Comparison of ENCODE assay signal across 9 cellular contexts in the genomic region with DNA sequence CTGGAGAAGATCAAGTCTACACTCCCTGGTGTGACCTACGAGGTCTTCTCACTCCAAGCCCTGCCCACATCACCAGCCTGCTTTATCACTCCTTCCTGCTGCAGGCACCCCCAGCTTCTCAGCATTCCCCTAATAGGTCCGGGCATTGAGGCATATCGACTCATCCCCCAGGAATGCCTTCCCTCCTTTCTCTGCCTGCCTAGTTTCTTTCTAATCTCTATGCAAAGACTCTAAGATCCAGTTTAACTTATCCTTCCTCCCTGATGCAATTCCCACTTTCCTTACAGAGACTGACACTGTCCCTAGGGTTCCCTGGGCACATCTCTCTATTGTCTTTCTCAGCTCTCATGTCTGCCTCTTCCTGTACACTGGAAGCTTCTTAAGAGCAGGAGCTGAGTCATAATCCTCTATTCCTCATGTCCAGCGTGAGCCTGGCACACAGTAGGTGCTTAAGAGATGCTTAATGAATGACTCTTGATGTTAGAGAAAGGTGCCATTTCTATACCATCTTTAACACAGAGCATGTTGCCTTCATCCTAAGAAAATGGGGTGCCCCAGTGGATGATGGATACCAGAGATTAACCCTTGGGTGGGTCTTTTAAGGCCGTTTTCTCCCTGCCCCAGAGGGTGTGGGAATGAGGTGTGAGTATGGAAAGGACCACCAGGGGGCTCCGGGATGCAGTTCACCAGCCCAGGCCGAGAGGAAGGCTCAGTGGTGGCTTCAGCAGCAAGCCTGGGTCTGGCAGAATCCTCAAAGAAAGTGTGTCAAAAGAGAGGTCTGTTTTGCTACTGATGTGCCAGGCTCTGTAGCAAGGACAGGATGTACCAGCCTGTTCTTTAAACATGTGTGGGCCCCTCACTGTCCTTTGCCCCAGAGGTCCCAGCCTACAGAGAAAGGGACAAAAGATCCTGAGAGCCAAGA. TPM values are rescaled to one million over a fixed set of nuclear protein-coding genes. Genes with fewer than 3 reads are reported as not detected.
DNase-seq lines count a peak whose midpoint lies in the region; ATAC-seq, FAIRE-seq and TF ChIP-seq lines count a peak whose summit lies in the region.
"Had no signal": no experiment of that assay in that cellular context is flagged by ENCODE, and none has a peak within 500 bp of the region (broad histone marks: within the 10 kb centered on the region; RNA-seq: fewer than 3 reads in every experiment).

No MANE protein-coding gene starts in this region.

- no peak overlapping the region for H3K4me3 ChIP-seq in keratinocyte (ENCODE audit: control insufficient read depth in 2 of 3, extremely low read depth in 1 of 3, insufficient read depth in 2 of 3, low read depth in 1 of 3, low read length in 3 of 3)

- H3K27me3 ChIP-seq in keratinocyte (ENCODE audit: control insufficient read depth, extremely low read depth, insufficient read depth, low read length), result no peaks in the 10 kb centered on the region

- BruUV-seq in MCF 10A (replicated peaks; lab: Mats Ljungman, UMichigan), result no TSS peak

- H3K4me2 ChIP-seq in keratinocyte (ENCODE audit: control insufficient read depth, extremely low read depth, insufficient read depth, low read depth, low read length), result peak overlapping the region; percentile 63

- ATAC-seq in HG02852 (IDR thresholded peaks at IDR 0.05; ENCODE audit: unreplicated experiment), result no peak

- H3K36me3 ChIP-seq in keratinocyte (ENCODE audit: control insufficient read depth in 2 of 2, extremely low read depth in 1 of 2, insufficient read depth in 2 of 2, low read length in 2 of 2), result no peaks in the 10 kb centered on the region

- peak overlapping the region; percentile 26 for H3K9ac ChIP-seq in keratinocyte (ENCODE audit: control insufficient read depth, extremely low read depth, insufficient read depth, low read length)

- H4K20me1 ChIP-seq in keratinocyte (ENCODE audit: control insufficient read depth, extremely low read depth, insufficient read depth, low read length), result no peaks in the 10 kb centered on the region

- CTCF ChIA-PET in MCF 10A (lab: Yijun Ruan, JAX), result interaction anchor here (0.5 to 3.2 kb wide), 9 partner anchors 17 to 991 kb away, joined by 3 to 9 read pairs (median 4); no protein-coding TSS in a partner anchor

- intact Hi-C loops in MCF 10A (cut with micrococcal nuclease), result loop anchor here (1.0 kb wide), 3 partner anchors 73 to 482 kb away; no protein-coding TSS in a partner anchor

- peak; percentile 28 for DNase-seq in NCI-H2196 (lab: John Stamatoyannopoulos, UW; ENCODE audit: unreplicated experiment)
- DNase-seq in NCI-H2196 treated with DMSO at 0.1 percent for 48 hours (lab: John Stamatoyannopoulos, UW; ENCODE audit: unreplicated experiment), result no peak
- peak; percentile 96 for DNase-seq in HT1080 (ENCODE audit: low read depth)
- peak; percentile 68 for DNase-seq in MCF 10A (ENCODE audit: unreplicated experiment)
- DNase-seq in keratinocyte (ENCODE audit: low read depth, low spot score), result peak; percentile 69
- peak; percentile 33 for DNase-seq in stimulated activated CD4-positive, alpha-beta T cell treated with anti-CD3 and anti-CD28 coated beads, Interleukin-1b, Interleukin-23, amount 100 ng/mL, for 48 hours

- H3K9me3 ChIP-seq in keratinocyte (ENCODE audit: control insufficient read depth, low read depth, low read length), result no peaks in the 10 kb centered on the region

- dilution Hi-C loops in keratinocyte (cut with MboI; ENCODE audit: extremely low pct_ligation_motif_present, low sequenced_read_pairs), result no loop called here

- H2AFZ ChIP-seq in keratinocyte (ENCODE audit: control insufficient read depth, low read length), result peak overlapping the region; percentile 66

- peak overlapping the region; percentile 63 for H3K27ac Mint-ChIP-seq in MCF 10A (ENCODE audit: low read depth, unreplicated experiment)
- H3K27ac Mint-ChIP-seq: CD4-positive, CD25-positive, alpha-beta regulatory T cell had no signal

- H3K27me3 Mint-ChIP-seq in MCF 10A (ENCODE audit: insufficient read depth, unreplicated experiment), result no peaks in the 10 kb centered on the region

- FAIRE-seq in keratinocyte (lab: Jason Lieb, UNC), result peak; percentile 89

- H3K4me1 ChIP-seq in keratinocyte (ENCODE audit: control insufficient read depth, extremely low read depth, insufficient read depth, low read length), result peaks cover 28% of the 10 kb centered on the region

- peaks cover 17% of the 10 kb centered on the region for H3K4me1 Mint-ChIP-seq in MCF 10A (ENCODE audit: insufficient read depth, unreplicated experiment)
- H3K4me1 Mint-ChIP-seq: CD4-positive, CD25-positive, alpha-beta regulatory T cell had no signal

- peak overlapping the region; percentile 69 for H3K27ac ChIP-seq in keratinocyte (ENCODE audit: control insufficient read depth, insufficient read depth, low read length)

- H3K79me2 ChIP-seq in keratinocyte (ENCODE audit: control insufficient read depth, insufficient read depth, low read length), result peaks cover 5% of the 10 kb centered on the region

- H3K9me1 ChIP-seq in keratinocyte (ENCODE audit: control insufficient read depth, extremely low read depth, insufficient read depth, low read length), result no peaks in the 10 kb centered on the region

- H3K9me3 Mint-ChIP-seq in MCF 10A (ENCODE audit: unreplicated experiment), result no peaks in the 10 kb centered on the region

- H3K4me3 Mint-ChIP-seq in MCF 10A (ENCODE audit: unreplicated experiment), result no peak overlapping the region
- H3K4me3 Mint-ChIP-seq: CD4-positive, CD25-positive, alpha-beta regulatory T cell had no signal

- TF ChIP-seq CTCF in MCF 10A (IDR thresholded peaks at IDR 0.05; ENCODE audit: unreplicated experiment), result peak; percentile 57
- TF ChIP-seq CTCF in keratinocyte (optimal IDR thresholded peaks at IDR 0.05 in 1 of 3, IDR thresholded peaks at IDR 0.05 in 1 of 3, conservative IDR thresholded peaks at IDR 0.05 in 1 of 3; ENCODE audit: extremely low read depth in 1 of 3, insufficient read depth in 2 of 3, low read length in 3 of 3), result peak; percentile 55 to 78 (median 61)

- POLR2A ChIA-PET in MCF 10A (lab: Yijun Ruan, JAX), result interaction anchor here (1.3 kb wide), 1 partner anchor 8 kb away, joined by 4 read pairs; no protein-coding TSS in a partner anchor

- no peaks in the 10 kb centered on the region for H3K36me3 Mint-ChIP-seq in MCF 10A (ENCODE audit: insufficient read depth, unreplicated experiment)

TF ChIP-seq in PFSK-1, 5 proteins besides CTCF, POLR2A, EP300 and RAD21:
- TF ChIP-seq FOXP2 (optimal IDR thresholded peaks at IDR 0.05; ENCODE audit: borderline replicate concordance, extremely low read depth, extremely low read length, insufficient read depth) (peak; percentile 24), TAF1 (IDR thresholded peaks at IDR 0.05; ENCODE audit: borderline replicate concordance, insufficient read depth, low read length) (no peak)
- TF ChIP-seq, protein P1, sequence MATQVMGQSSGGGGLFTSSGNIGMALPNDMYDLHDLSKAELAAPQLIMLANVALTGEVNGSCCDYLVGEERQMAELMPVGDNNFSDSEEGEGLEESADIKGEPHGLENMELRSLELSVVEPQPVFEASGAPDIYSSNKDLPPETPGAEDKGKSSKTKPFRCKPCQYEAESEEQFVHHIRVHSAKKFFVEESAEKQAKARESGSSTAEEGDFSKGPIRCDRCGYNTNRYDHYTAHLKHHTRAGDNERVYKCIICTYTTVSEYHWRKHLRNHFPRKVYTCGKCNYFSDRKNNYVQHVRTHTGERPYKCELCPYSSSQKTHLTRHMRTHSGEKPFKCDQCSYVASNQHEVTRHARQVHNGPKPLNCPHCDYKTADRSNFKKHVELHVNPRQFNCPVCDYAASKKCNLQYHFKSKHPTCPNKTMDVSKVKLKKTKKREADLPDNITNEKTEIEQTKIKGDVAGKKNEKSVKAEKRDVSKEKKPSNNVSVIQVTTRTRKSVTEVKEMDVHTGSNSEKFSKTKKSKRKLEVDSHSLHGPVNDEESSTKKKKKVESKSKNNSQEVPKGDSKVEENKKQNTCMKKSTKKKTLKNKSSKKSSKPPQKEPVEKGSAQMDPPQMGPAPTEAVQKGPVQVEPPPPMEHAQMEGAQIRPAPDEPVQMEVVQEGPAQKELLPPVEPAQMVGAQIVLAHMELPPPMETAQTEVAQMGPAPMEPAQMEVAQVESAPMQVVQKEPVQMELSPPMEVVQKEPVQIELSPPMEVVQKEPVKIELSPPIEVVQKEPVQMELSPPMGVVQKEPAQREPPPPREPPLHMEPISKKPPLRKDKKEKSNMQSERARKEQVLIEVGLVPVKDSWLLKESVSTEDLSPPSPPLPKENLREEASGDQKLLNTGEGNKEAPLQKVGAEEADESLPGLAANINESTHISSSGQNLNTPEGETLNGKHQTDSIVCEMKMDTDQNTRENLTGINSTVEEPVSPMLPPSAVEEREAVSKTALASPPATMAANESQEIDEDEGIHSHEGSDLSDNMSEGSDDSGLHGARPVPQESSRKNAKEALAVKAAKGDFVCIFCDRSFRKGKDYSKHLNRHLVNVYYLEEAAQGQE (IDR thresholded peaks at IDR 0.05; ENCODE audit: insufficient read depth in 1 of 2, low read depth in 2 of 2, low read length in 2 of 2), result no peak

RNA-seq across cellular contexts. Expression of a gene that starts 34.7 kb away (rescaled TPM):
- total RNA-seq in HT1080 (2014; rRNA removed; shearing (Covaris generic)), result 16.3 and 22.2 TPM in 2 replicates
- 29.4 and 33.0 TPM in 2 replicates for polyA plus RNA-seq in HT1080 (2015; cell fraction: cytosol; rRNA removed)
- 22.1 and 22.5 TPM in 2 replicates for polyA plus RNA-seq in HT1080 (2015; cell fraction: nucleus; rRNA removed)
- polyA plus RNA-seq in PFSK-1 (2012; ENCODE audit: insufficient read length, low read depth), result 122 TPM
- total RNA-seq in MCF 10A (2022), result 26.5 and 36.7 TPM in 2 replicates
- polyA plus RNA-seq in keratinocyte, result 21.1 to 47.8 TPM (median 28.9 TPM) in 3 replicates
- polyA plus RNA-seq in keratinocyte (2011; ENCODE audit: low read depth), result 19.1 TPM
- 37.9 and 50.8 TPM in 2 replicates for polyA plus RNA-seq in keratinocyte (2011; cell fraction: cytosol; rRNA removed)
- 28.1 and 28.2 TPM in 2 replicates for polyA plus RNA-seq in keratinocyte (2011; cell fraction: nucleus; rRNA removed)
- 18.1 and 37.9 TPM in 2 replicates for polyA plus RNA-seq in keratinocyte (2012; ENCODE audit: low replicate concordance)
- 32.1 to 41.8 TPM (median 37.0 TPM) in 3 replicates for polyA minus RNA-seq in keratinocyte
- polyA minus RNA-seq in keratinocyte (2011; cell fraction: cytosol; rRNA and poly(A)+ RNA removed), result 27.6 TPM
- polyA minus RNA-seq in keratinocyte (2011; cell fraction: nucleus; rRNA and poly(A)+ RNA removed), result 16.5 and 37.0 TPM in 2 replicates
